8 cellular contexts compared by ENCODE assay signal in genomic region chr12:63103489-63104131, GRCh38. TPM values are rescaled to one million over a fixed set of nuclear protein-coding genes. Genes with fewer than 3 reads are reported as not detected.
DNase-seq lines count a peak whose midpoint lies in the region; ATAC-seq, FAIRE-seq and TF ChIP-seq lines count a peak whose summit lies in the region.

No MANE protein-coding gene starts in this region.

- no peaks in the 10 kb centered on the region for H3K36me3 Mint-ChIP-seq in neural progenitor cell

- H3K4me1 ChIP-seq in neural progenitor cell: no peaks in the 10 kb centered on the region

- peak; percentile 20 for DNase-seq in COLO668 (lab: John Stamatoyannopoulos, UW; ENCODE audit: unreplicated experiment)
- peak; percentile 27 for DNase-seq in NCI-H345 (lab: John Stamatoyannopoulos, UW)
- peak; percentile 43 for DNase-seq in neural progenitor cell (ENCODE audit: low spot score)
- DNase-seq in cerebellar nuclear complex (lab: John Stamatoyannopoulos, UW): no peak
- no peak for DNase-seq in substantia nigra (lab: John Stamatoyannopoulos, UW)

- peaks cover 6% of the 10 kb centered on the region for H3K4me1 Mint-ChIP-seq in neural progenitor cell

- H3K36me3 ChIP-seq in neural progenitor cell: no peaks in the 10 kb centered on the region

- TF ChIP-seq CTCF in neural progenitor cell (IDR thresholded peaks at IDR 0.05): peak; percentile 90

- no peak overlapping the region for H3K9ac ChIP-seq in neural progenitor cell

- no peaks in the 10 kb centered on the region for H3K9me3 ChIP-seq in neural progenitor cell (ENCODE audit: low read depth)

- peaks cover 3% of the 10 kb centered on the region for H3K27me3 Mint-ChIP-seq in neural progenitor cell (ENCODE audit: insufficient read depth, low read depth)

- H3K27me3 ChIP-seq in neural progenitor cell: no peaks in the 10 kb centered on the region

- H3K4me3 Mint-ChIP-seq in neural progenitor cell: no peak overlapping the region

- no peaks in the 10 kb centered on the region for H3K79me2 ChIP-seq in neural progenitor cell (ENCODE audit: low read depth)

- H3K27ac ChIP-seq in neural progenitor cell: no peak overlapping the region
- H3K27ac ChIP-seq in substantia nigra (ENCODE audit: low read depth, low read length, poor library complexity, severe bottlenecking): no peak overlapping the region

- no peak overlapping the region for H3K4me2 ChIP-seq in neural progenitor cell

- no peaks in the 10 kb centered on the region for H4K20me1 ChIP-seq in neural progenitor cell (ENCODE audit: low read depth)

- H3F3A ChIP-seq in neural progenitor cell (ENCODE audit: low read depth): no peaks in the 10 kb centered on the region

- peaks cover 4% of the 10 kb centered on the region for H3K9me3 Mint-ChIP-seq in neural progenitor cell

- peak; percentile 62 for FAIRE-seq in colon (lab: Jason Lieb, UNC)

- H2AFZ ChIP-seq in neural progenitor cell (replicated peaks): no peak overlapping the region

- no peak overlapping the region for H3K27ac Mint-ChIP-seq in neural progenitor cell

- ATAC-seq in GM18519 (IDR thresholded peaks at IDR 0.05; ENCODE audit: low FRiP score, unreplicated experiment) (peak; percentile 46), GM21515 (IDR thresholded peaks at IDR 0.05; ENCODE audit: unreplicated experiment) (no peak)

- H3K4me3 ChIP-seq in neural progenitor cell: no peak overlapping the region

RNA-seq across cellular contexts. Expression of gene AVPR1A, which starts 47.4 kb away (rescaled TPM):
- 0.04 and 0.09 TPM in 2 replicates for total RNA-seq in neural progenitor cell (ENCODE audit: low replicate concordance)

Comparison
In these comparisons a context has a peak if more than half of its experiments do, and no peak if none do; other contexts are left out.
1. DNase-seq: peak in COLO668 (single experiment), NCI-H345 (single experiment) and neural progenitor cell (single experiment); none in cerebellar nuclear complex (0 of 2) and substantia nigra (0 of 49).